ENCODE assay signal across 11 cellular contexts in genomic region chr18:67463829-67464228, GRCh38. TPM values are rescaled to one million over a fixed set of nuclear protein-coding genes. Genes with fewer than 3 reads are reported as not detected.
A peak's percentile ranks its signal among the peaks of the same experiment; 100 is the strongest.
DNase-seq lines count a peak whose midpoint lies in the region; ATAC-seq, FAIRE-seq and TF ChIP-seq lines count a peak whose summit lies in the region.
"Had no signal": no experiment of that assay in that cellular context is flagged by ENCODE, and none has a peak within 500 bp of the region (broad histone marks: within the 10 kb centered on the region; RNA-seq: fewer than 3 reads in every experiment).

No MANE protein-coding gene starts in this region.

- H3K4me3 ChIP-seq in GM12865 (ENCODE audit: low read depth, low read length) (no peak overlapping the region), astrocyte (ENCODE audit: insufficient read depth, low read depth, low read length) (no peak overlapping the region)

- no peaks in the 10 kb centered on the region for H3K27me3 Mint-ChIP-seq in astrocyte (ENCODE audit: low read depth, unreplicated experiment)
- H3K27me3 Mint-ChIP-seq in activated naive CD4-positive, alpha-beta T cell treated with anti-CD3 and anti-CD28 coated beads for 36 hours (ENCODE audit: low read depth): peaks cover 6% of the 10 kb centered on the region

- no peak overlapping the region for H3K4me3 Mint-ChIP-seq in astrocyte (ENCODE audit: unreplicated experiment)
- H3K4me3 Mint-ChIP-seq in activated naive CD4-positive, alpha-beta T cell treated with anti-CD3 and anti-CD28 coated beads for 36 hours: no peak overlapping the region

- H3K4me1 Mint-ChIP-seq in astrocyte (ENCODE audit: low read depth, unreplicated experiment): no peaks in the 10 kb centered on the region
- no peaks in the 10 kb centered on the region for H3K4me1 Mint-ChIP-seq in activated naive CD4-positive, alpha-beta T cell treated with anti-CD3 and anti-CD28 coated beads for 36 hours (ENCODE audit: low read depth)

- peaks cover 7% of the 10 kb centered on the region for H3K36me3 Mint-ChIP-seq in astrocyte (ENCODE audit: low read depth, unreplicated experiment)
- H3K36me3 Mint-ChIP-seq in activated naive CD4-positive, alpha-beta T cell treated with anti-CD3 and anti-CD28 coated beads for 36 hours (ENCODE audit: low read depth): no peaks in the 10 kb centered on the region

- peak; percentile 61 for ATAC-seq in HG03439 (IDR thresholded peaks at IDR 0.05; ENCODE audit: unreplicated experiment)
- no peak for ATAC-seq in HG02571 (IDR thresholded peaks at IDR 0.05; ENCODE audit: unreplicated experiment)
- ATAC-seq in GM21737 (IDR thresholded peaks at IDR 0.05; ENCODE audit: unreplicated experiment): no peak

- TF ChIP-seq CTCF in GM12865 (IDR thresholded peaks at IDR 0.05; ENCODE audit: insufficient read depth, low read depth, low read length, missing control alignments): peak; percentile 5
- peak; percentile 24 for TF ChIP-seq CTCF in astrocyte (IDR thresholded peaks at IDR 0.05; ENCODE audit: insufficient read depth, low read depth, low read length)

- H3K27ac ChIP-seq in astrocyte (ENCODE audit: low read depth, low read length): no peak overlapping the region

- no peak overlapping the region for H2AFZ ChIP-seq in astrocyte (ENCODE audit: low read depth, low read length)

- no peaks in the 10 kb centered on the region for H3K4me1 ChIP-seq in astrocyte (ENCODE audit: insufficient read depth, low read length)

- H4K20me1 ChIP-seq in astrocyte (ENCODE audit: insufficient read depth, low read length): no peaks in the 10 kb centered on the region

- DNase-seq in GM12865 (ENCODE audit: low read depth): peak; percentile 6
- DNase-seq in astrocyte (ENCODE audit: low read depth): no peak
- DNase-seq in lung microvascular endothelial cell (ENCODE audit: low read depth in 2 of 2): peak; percentile 14 to 38
- DNase-seq in AG08395 (ENCODE audit: low spot score): no peak
- no peak for DNase-seq in activated naive CD4-positive, alpha-beta T cell treated with anti-CD3 and anti-CD28 coated beads for 36 hours
- DNase-seq: activated CD4-positive, alpha-beta T cell treated with anti-CD3 and anti-CD28 coated beads, Interleukin-2, amount 50 U/mL, for 48 hours; islet precursor cell; occipital lobe had no signal

- H3K9me3 ChIP-seq in astrocyte (ENCODE audit: insufficient read depth, low read depth, low read length): no peaks in the 10 kb centered on the region

- H3K9ac ChIP-seq in astrocyte (ENCODE audit: low read length): no peak overlapping the region

- H3K4me2 ChIP-seq in astrocyte (ENCODE audit: low read length): no peak overlapping the region

- no peaks in the 10 kb centered on the region for H3K79me2 ChIP-seq in astrocyte (ENCODE audit: insufficient read depth, low read length)

- H3K36me3 ChIP-seq in astrocyte (ENCODE audit: insufficient read depth, low read length): no peaks in the 10 kb centered on the region

- CTCF ChIA-PET in activated naive CD4-positive, alpha-beta T cell treated with anti-CD3 and anti-CD28 coated beads for 36 hours (lab: Charles Lee): no interaction called here

- H3K27me3 ChIP-seq in astrocyte (ENCODE audit: insufficient read depth, low read length): no peaks in the 10 kb centered on the region

- H3K9me3 Mint-ChIP-seq in astrocyte (ENCODE audit: unreplicated experiment): peaks cover 5% of the 10 kb centered on the region
- H3K9me3 Mint-ChIP-seq in activated naive CD4-positive, alpha-beta T cell treated with anti-CD3 and anti-CD28 coated beads for 36 hours: peaks cover 2% of the 10 kb centered on the region

- H3K27ac Mint-ChIP-seq in astrocyte (ENCODE audit: unreplicated experiment): no peak overlapping the region
- no peak overlapping the region for H3K27ac Mint-ChIP-seq in activated naive CD4-positive, alpha-beta T cell treated with anti-CD3 and anti-CD28 coated beads for 36 hours

- FAIRE-seq in astrocyte (lab: Jason Lieb, UNC): no peak

- intact Hi-C loops in activated naive CD4-positive, alpha-beta T cell treated with anti-CD3 and anti-CD28 coated beads for 36 hours (cut with micrococcal nuclease): no loop called here

RNA-seq across cellular contexts. Expression of gene DSEL, which starts 52.7 kb away (rescaled TPM):
- total RNA-seq in astrocyte (15.9 and 16.5 TPM in 2 replicates), lung microvascular endothelial cell (5.7 and 7.3 TPM in 2 replicates)
- under 1 TPM; 0.10 TPM for total RNA-seq in activated naive CD4-positive, alpha-beta T cell treated with anti-CD3 and anti-CD28 coated beads for 36 hours

Comparison
In these comparisons a context has a peak if more than half of its experiments do, and no peak if none do; other contexts are left out.
1. DNase-seq: peak in GM12865 (single experiment) and lung microvascular endothelial cell (2 of 2); none in astrocyte (single experiment), AG08395 (single experiment) and activated naive CD4-positive, alpha-beta T cell treated with anti-CD3 and anti-CD28 coated beads for 36 hours (single experiment).